In genomic region chr2:10497797-10498251, GRCh38 we compare ENCODE assay signal across 8 cellular contexts. TPM values are rescaled to one million over a fixed set of nuclear protein-coding genes. Genes with fewer than 3 reads are reported as not detected.
DNase-seq lines count a peak whose midpoint lies in the region; ATAC-seq and TF ChIP-seq lines count a peak whose summit lies in the region.

No MANE protein-coding gene starts in this region.

- H3K9me3 ChIP-seq in body of pancreas: no peaks in the 10 kb centered on the region

- H3K9me3 Mint-ChIP-seq in endothelial cell (ENCODE audit: unreplicated experiment): no peaks in the 10 kb centered on the region

- intact Hi-C loops in body of pancreas (cut with DNase I) (no loop called here), lower leg skin (cut with DNase I; ENCODE audit: low total_unique reads) (no loop called here)

- H3K4me1 ChIP-seq in body of pancreas: no peaks in the 10 kb centered on the region

- H3K27ac Mint-ChIP-seq in endothelial cell (ENCODE audit: unreplicated experiment): no peak overlapping the region

- H3K27me3 ChIP-seq in body of pancreas: no peaks in the 10 kb centered on the region

- no peaks in the 10 kb centered on the region for H3K36me3 ChIP-seq in body of pancreas (replicated peaks in 1 of 2; ENCODE audit: insufficient read depth in 1 of 2, low read depth in 2 of 2)

- H3K27ac ChIP-seq in body of pancreas: no peak overlapping the region

- 48 to 54% methylated on average over 6 to 21 of the region's 24 CpGs for WGBS in body of pancreas, 2 donors
- 20 to 35% methylated on average over 11 to 24 of the region's 24 CpGs for WGBS in lower leg skin, 2 donors

- peak; percentile 45 for ATAC-seq in body of pancreas

- TF ChIP-seq POLR2A in body of pancreas (IDR thresholded peaks at IDR 0.05): no peak
- TF ChIP-seq POLR2A in lower leg skin (IDR thresholded peaks at IDR 0.05): no peak

- H3K4me3 ChIP-seq in body of pancreas (no peak overlapping the region), lower leg skin (ENCODE audit: low read depth, poor library complexity, severe bottlenecking) (no peak overlapping the region)

- H3K36me3 Mint-ChIP-seq in endothelial cell (ENCODE audit: low read depth, unreplicated experiment): no peaks in the 10 kb centered on the region

- no peaks in the 10 kb centered on the region for H3K4me1 Mint-ChIP-seq in endothelial cell (ENCODE audit: unreplicated experiment)

- peaks cover 14% of the 10 kb centered on the region for H3K27me3 Mint-ChIP-seq in endothelial cell (ENCODE audit: unreplicated experiment)

- TF ChIP-seq CTCF in body of pancreas (IDR thresholded peaks at IDR 0.05): no peak
- TF ChIP-seq CTCF in lower leg skin (IDR thresholded peaks at IDR 0.05): no peak
- no peak for TF ChIP-seq CTCF in endothelial cell (IDR thresholded peaks at IDR 0.05; ENCODE audit: unreplicated experiment)

- peak; percentile 92 for DNase-seq in AG08396 (ENCODE audit: low spot score)
- DNase-seq in HT1080 (ENCODE audit: low read depth): peak; percentile 96
- peak; percentile 61 for DNase-seq in T follicular helper cell (ENCODE audit: low read depth)
- DNase-seq in body of pancreas: peak in 3 of 4 donors; percentile 45 to 59 (median 48)
- DNase-seq in lower leg skin (ENCODE audit: low spot score in 2 of 2): peak; percentile 73 to 91
- peak; percentile 27 to 28 for DNase-seq in stimulated activated CD8-positive, alpha-beta memory T cell treated with anti-CD3 and anti-CD28 coated beads, Interleukin-4, amount 100 ng/mL, for 1 hour (ENCODE audit: low read depth in 2 of 2, low spot score in 1 of 2)
- DNase-seq in germinal center (ENCODE audit: low spot score): no peak
- DNase-seq in endothelial cell (ENCODE audit: low spot score): no peak

- H3K4me3 Mint-ChIP-seq in endothelial cell (ENCODE audit: unreplicated experiment): no peak overlapping the region

RNA-seq across cellular contexts. Expression of gene ODC1, which starts 49.7 kb away (rescaled TPM):
- total RNA-seq in HT1080 (2014; rRNA removed; shearing (Covaris generic)): 582 and 583 TPM in 2 replicates
- 314 and 342 TPM in 2 replicates for polyA plus RNA-seq in HT1080 (2015; cell fraction: cytosol; rRNA removed)
- polyA plus RNA-seq in HT1080 (2015; cell fraction: nucleus; rRNA removed): 137 and 186 TPM in 2 replicates
- total RNA-seq in body of pancreas: 10 to 100 TPM; 31.9 to 59.7 TPM
- 10 to 100 TPM; 11.5 to 19.7 (median 17.8) TPM for total RNA-seq in lower leg skin
- total RNA-seq in endothelial cell (ENCODE audit: unreplicated experiment): 12.1 TPM

Comparison
In these comparisons a context has a peak if more than half of its experiments do, and no peak if none do; other contexts are left out.
1. DNase-seq: peak in AG08396 (single experiment), HT1080 (single experiment), T follicular helper cell (single experiment), body of pancreas (3 of 4), lower leg skin (2 of 2) and stimulated activated CD8-positive, alpha-beta memory T cell treated with anti-CD3 and anti-CD28 coated beads, Interleukin-4, amount 100 ng/mL, for 1 hour (2 of 2); none in germinal center (single experiment) and endothelial cell (single experiment).